13 cellular contexts compared by ENCODE assay signal in the genomic region with DNA sequence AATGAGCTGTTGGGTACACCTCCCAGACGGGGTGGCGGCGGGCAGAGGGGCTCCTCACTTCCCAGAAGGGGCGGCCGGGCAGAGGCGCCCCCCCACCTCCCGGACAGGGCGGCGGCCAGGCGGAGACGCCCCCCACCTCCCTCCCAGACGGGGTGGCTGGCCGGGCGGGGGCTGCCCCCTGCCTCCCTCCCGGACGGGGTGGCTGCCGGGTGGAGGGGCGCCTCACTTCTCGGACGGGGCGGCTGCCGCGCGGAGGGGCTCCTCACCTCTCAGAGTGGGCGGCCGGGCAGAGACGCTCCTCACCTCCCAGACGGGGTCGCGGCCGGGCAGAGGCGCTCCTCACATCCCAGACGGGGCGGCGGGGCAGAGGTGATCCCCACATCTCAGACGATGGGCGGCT. TPM values are rescaled to one million over a fixed set of nuclear protein-coding genes. Genes with fewer than 3 reads are reported as not detected.
"Had no signal": no experiment of that assay in that cellular context is flagged by ENCODE, and none has a peak within 500 bp of the region (broad histone marks: within the 10 kb centered on the region; RNA-seq: fewer than 3 reads in every experiment).

No MANE protein-coding gene starts in this region.

RNA-seq across cellular contexts. Expression of a gene that starts 34.2 kb away (rescaled TPM):
- total RNA-seq: activated naive CD4-positive, alpha-beta T cell treated with anti-CD3 and anti-CD28 coated beads for 36 hours; activated naive CD4-positive, alpha-beta T cell treated with anti-CD3 and anti-CD28 coated beads, Interleukin-2, amount 50 U/mL, for 72 hours; activated naive CD8-positive, alpha-beta T cell treated with anti-CD3 and anti-CD28 coated beads, Interleukin-2, amount 10 ng/mL, durations not matched to agents 7 days and 5 days; activated T-cell treated with anti-CD3 and anti-CD28 coated beads, Interleukin-2, amount 50 U/mL, for 72 hours; activated T-helper 1 cell treated with anti-CD3 and anti-CD28 coated beads, Interleukin-12 subunit alpha, Interleukin-12 subunit beta, Interleukin-2, Interleukin-4 antibody, amounts not matched to agents 30 ng/mL and 10 ng/mL and 1 ng/mL, durations not matched to agents 14 hours and 24 hours and 36 hours; activated T-helper 17 cell treated with anti-CD3 and anti-CD28 coated beads, Interleukin-2, amount 50 U/mL, for 72 hours; aorta; ascending aorta; body of pancreas; breast epithelium; bronchial epithelial cell; cardiac septum had no signal
- polyA plus RNA-seq: adipose tissue, aorta had no signal
